24 cellular contexts compared by ENCODE assay signal in the genomic region with DNA sequence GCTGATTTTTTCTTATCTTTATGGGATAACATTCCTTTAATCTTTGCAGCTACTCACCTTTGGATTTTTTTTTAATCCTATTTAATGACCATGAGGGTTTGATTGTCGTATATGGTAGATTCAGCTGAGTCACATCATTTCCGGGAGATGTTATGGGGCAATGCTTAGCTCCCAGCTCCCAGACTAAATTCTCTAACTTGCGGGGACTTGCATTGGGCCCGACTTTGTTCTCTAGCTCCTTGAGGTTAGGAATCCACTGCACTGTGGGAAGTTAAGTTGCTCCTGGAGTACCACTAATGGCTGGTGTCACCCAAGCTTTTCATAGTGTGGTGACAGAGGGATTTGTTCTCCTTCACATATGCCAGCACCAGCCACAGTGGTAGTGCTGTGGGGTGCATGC.
A peak's percentile ranks its signal among the peaks of the same experiment; 100 is the strongest.
DNase-seq lines count a peak whose midpoint lies in the region; ATAC-seq, FAIRE-seq and TF ChIP-seq lines count a peak whose summit lies in the region.
"Had no signal": no experiment of that assay in that cellular context is flagged by ENCODE, and none has a peak within 500 bp of the region (broad histone marks: within the 10 kb centered on the region; RNA-seq: fewer than 3 reads in every experiment).

No MANE protein-coding gene starts in this region.

- POLR2A ChIA-PET in MCF 10A (lab: Yijun Ruan, JAX) (interaction anchor here (0.9 kb wide), 1 partner anchor 34 kb away, joined by 4 read pairs; no protein-coding TSS in a partner anchor), SK-N-SH (lab: Yijun Ruan, JAX) (no interaction called here)

- DNase-seq in MCF 10A (ENCODE audit: unreplicated experiment), result peak; percentile 41
- no peak for DNase-seq in breast epithelium (ENCODE audit: low spot score in 2 of 2)
- peak; percentile 15 for DNase-seq in bronchial epithelial cell (ENCODE audit: low read depth)
- peak; percentile 64 for DNase-seq in epithelial cell of prostate (ENCODE audit: low read depth, low spot score)
- DNase-seq in keratinocyte (ENCODE audit: low read depth, low spot score), result peak; percentile 1
- DNase-seq in aorta, result no peak
- DNase-seq in SK-N-SH, result no peak
- DNase-seq: Caco-2; CD4-positive, CD25-positive, alpha-beta regulatory T cell; DMS153; DND-41; HFFc6 had no signal

- no peaks in the 10 kb centered on the region for H3K79me2 ChIP-seq in keratinocyte (ENCODE audit: control insufficient read depth, insufficient read depth, low read length)
- no peaks in the 10 kb centered on the region for H3K79me2 ChIP-seq in SK-N-SH (ENCODE audit: insufficient read depth)

- CTCF ChIA-PET in MCF 10A (lab: Yijun Ruan, JAX), result interaction anchor here (0.6 to 1.2 kb wide), 2 partner anchors 37 to 870 kb away, joined by 3 read pairs; no protein-coding TSS in a partner anchor
- CTCF ChIA-PET in SK-N-SH (lab: Yijun Ruan, JAX), result no interaction called here

- ATAC-seq in aorta (ENCODE audit: low FRiP score) (no peak), GM19328 (IDR thresholded peaks at IDR 0.05; ENCODE audit: unreplicated experiment) (no peak)
- ATAC-seq: CD8-positive, alpha-beta T cell; GM23338 had no signal

- H3K9ac ChIP-seq in keratinocyte (ENCODE audit: control insufficient read depth, extremely low read depth, insufficient read depth, low read length) (no peak overlapping the region), SK-N-SH (no peak overlapping the region)
- H3K9ac ChIP-seq: BLaER1 had no signal

- no peak overlapping the region for H3K4me3 Mint-ChIP-seq in MCF 10A (ENCODE audit: unreplicated experiment)
- H3K4me3 Mint-ChIP-seq: B cell; CD4-positive, CD25-positive, alpha-beta regulatory T cell; CD8-positive, alpha-beta T cell; GM23338; HFFc6 had no signal

- peak overlapping the region; percentile 42 for H2AFZ ChIP-seq in keratinocyte (ENCODE audit: control insufficient read depth, low read length)
- no peak overlapping the region for H2AFZ ChIP-seq in SK-N-SH (ENCODE audit: low read depth)
- H2AFZ ChIP-seq: GM23338 had no signal

- H3K9me3 ChIP-seq in breast epithelium, result peaks cover 6 to 13% of the 10 kb centered on the region in 2 donors
- H3K9me3 ChIP-seq in keratinocyte (ENCODE audit: control insufficient read depth, low read depth, low read length), result no peaks in the 10 kb centered on the region
- H3K9me3 ChIP-seq in aorta (ENCODE audit: control insufficient read depth, low read length), result peaks cover 1% of the 10 kb centered on the region
- no peaks in the 10 kb centered on the region for H3K9me3 ChIP-seq in SK-N-SH
- H3K9me3 ChIP-seq: Caco-2, HAP-1 had no signal

- WGBS in aorta, 2 donors, result 93 to 97% methylated on average over 4 of the region's 4 CpGs
- 47% methylated on average over 4 of the region's 4 CpGs for WGBS in SK-N-SH (ENCODE audit: low lambda C conversion rate)

- no peaks in the 10 kb centered on the region for H3K4me1 ChIP-seq in breast epithelium
- peaks cover 5% of the 10 kb centered on the region for H3K4me1 ChIP-seq in keratinocyte (ENCODE audit: control insufficient read depth, extremely low read depth, insufficient read depth, low read length)
- no peaks in the 10 kb centered on the region for H3K4me1 ChIP-seq in aorta (ENCODE audit: control insufficient read depth in 1 of 2, insufficient read depth in 2 of 2, low read length in 2 of 2)
- no peaks in the 10 kb centered on the region for H3K4me1 ChIP-seq in SK-N-SH (ENCODE audit: control insufficient read depth in 1 of 2, insufficient read depth in 2 of 2, low read depth in 1 of 2, low read length in 1 of 2)
- H3K4me1 ChIP-seq: Caco-2, HAP-1 had no signal

- TF ChIP-seq EP300 in SK-N-SH (IDR thresholded peaks at IDR 0.05; ENCODE audit: borderline replicate concordance in 1 of 2, low read depth in 1 of 2, low read length in 1 of 2), result no peak

- no peak for FAIRE-seq in bronchial epithelial cell (lab: Jason Lieb, UNC)
- FAIRE-seq in keratinocyte (lab: Jason Lieb, UNC), result no peak
- FAIRE-seq: A204.1, G401.6, GM12892, H54 had no signal

- no peaks in the 10 kb centered on the region for H3F3A ChIP-seq in SK-N-SH (replicated peaks; ENCODE audit: insufficient read depth)

- intact Hi-C loops in MCF 10A (cut with micrococcal nuclease), result no loop called here
- intact Hi-C loops in breast epithelium (cut with DNase I; ENCODE audit: low total_unique reads), result loop anchor here (2.0 kb wide), 1 partner anchor 17 kb away; no protein-coding TSS in a partner anchor
- intact Hi-C loops in aorta (cut with DNase I), result no loop called here

- no peaks in the 10 kb centered on the region for H3K4me1 Mint-ChIP-seq in MCF 10A (ENCODE audit: insufficient read depth, unreplicated experiment)
- H3K4me1 Mint-ChIP-seq: B cell; CD4-positive, CD25-positive, alpha-beta regulatory T cell; GM23338 had no signal

- TF ChIP-seq CTCF in MCF 10A (IDR thresholded peaks at IDR 0.05; ENCODE audit: unreplicated experiment) (no peak), breast epithelium (IDR thresholded peaks at IDR 0.05) (no peak), bronchial epithelial cell (IDR thresholded peaks at IDR 0.05; ENCODE audit: insufficient read depth, low read length, severe bottlenecking) (no peak), keratinocyte (optimal IDR thresholded peaks at IDR 0.05 in 1 of 3, IDR thresholded peaks at IDR 0.05 in 1 of 3, conservative IDR thresholded peaks at IDR 0.05 in 1 of 3; ENCODE audit: extremely low read depth in 1 of 3, insufficient read depth in 2 of 3, low read length in 3 of 3) (no peak), SK-N-SH (IDR thresholded peaks at IDR 0.05) (no peak)

- no peaks in the 10 kb centered on the region for H4K20me1 ChIP-seq in keratinocyte (ENCODE audit: control insufficient read depth, extremely low read depth, insufficient read depth, low read length)
- H4K20me1 ChIP-seq in SK-N-SH (ENCODE audit: insufficient read depth), result no peaks in the 10 kb centered on the region
- H4K20me1 ChIP-seq: BLaER1 had no signal

- H3K9me2 ChIP-seq in SK-N-SH, result no peaks in the 10 kb centered on the region

- peak overlapping the region; percentile 22 for H3K4me2 ChIP-seq in keratinocyte (ENCODE audit: control insufficient read depth, extremely low read depth, insufficient read depth, low read depth, low read length)
- no peak overlapping the region for H3K4me2 ChIP-seq in SK-N-SH
- H3K4me2 ChIP-seq: BLaER1, GM23338 had no signal

- H3K27me3 ChIP-seq in breast epithelium (no peaks in the 10 kb centered on the region), bronchial epithelial cell (ENCODE audit: control insufficient read depth, insufficient read depth, low read length) (no peaks in the 10 kb centered on the region), keratinocyte (ENCODE audit: control insufficient read depth, extremely low read depth, insufficient read depth, low read length) (no peaks in the 10 kb centered on the region), aorta (ENCODE audit: control insufficient read depth in 1 of 2, insufficient read depth in 2 of 2, low read length in 1 of 2) (no peaks in the 10 kb centered on the region), SK-N-SH (ENCODE audit: insufficient read depth) (no peaks in the 10 kb centered on the region)
- H3K27me3 ChIP-seq: BLaER1 had no signal

- no TSS peak for BruUV-seq in MCF 10A (replicated peaks; lab: Mats Ljungman, UMichigan)

- no peaks in the 10 kb centered on the region for H3K36me3 ChIP-seq in breast epithelium
- no peaks in the 10 kb centered on the region for H3K36me3 ChIP-seq in bronchial epithelial cell (ENCODE audit: control insufficient read depth, insufficient read depth, low read length)
- H3K36me3 ChIP-seq in keratinocyte (ENCODE audit: control insufficient read depth in 2 of 2, extremely low read depth in 1 of 2, insufficient read depth in 2 of 2, low read length in 2 of 2), result no peaks in the 10 kb centered on the region
- H3K36me3 ChIP-seq in aorta (ENCODE audit: control insufficient read depth in 1 of 2, insufficient read depth in 2 of 2, low read length in 1 of 2), result no peaks in the 10 kb centered on the region
- no peaks in the 10 kb centered on the region for H3K36me3 ChIP-seq in SK-N-SH (replicated peaks in 1 of 2; ENCODE audit: control insufficient read depth in 1 of 2, insufficient read depth in 2 of 2, low read length in 1 of 2)
- H3K36me3 ChIP-seq: BLaER1, HAP-1 had no signal

- H3K9me3 Mint-ChIP-seq in MCF 10A (ENCODE audit: unreplicated experiment), result peaks cover 24% of the 10 kb centered on the region

- H3K27me3 Mint-ChIP-seq in MCF 10A (ENCODE audit: insufficient read depth, unreplicated experiment), result no peaks in the 10 kb centered on the region
- H3K27me3 Mint-ChIP-seq: B cell; CD4-positive, CD25-positive, alpha-beta regulatory T cell had no signal

- TF ChIP-seq RAD21 in SK-N-SH (IDR thresholded peaks at IDR 0.05; ENCODE audit: low read length), result no peak

- dilution Hi-C loops in keratinocyte (cut with MboI; ENCODE audit: extremely low pct_ligation_motif_present, low sequenced_read_pairs), result no loop called here

- H3K9me1 ChIP-seq in keratinocyte (ENCODE audit: control insufficient read depth, extremely low read depth, insufficient read depth, low read length), result no peaks in the 10 kb centered on the region

- H3K27ac ChIP-seq in breast epithelium (no peak overlapping the region), epithelial cell of prostate (peak overlapping the region; percentile 30), keratinocyte (ENCODE audit: control insufficient read depth, insufficient read depth, low read length) (no peak overlapping the region), aorta (ENCODE audit: low read depth in 1 of 2, low read length in 2 of 2) (no peak overlapping the region), SK-N-SH (ENCODE audit: low read depth in 2 of 2, low read length in 1 of 2) (no peak overlapping the region)
- H3K27ac ChIP-seq: 22Rv1, BLaER1, C4-2B had no signal

- no peak overlapping the region for H3K27ac Mint-ChIP-seq in MCF 10A (ENCODE audit: low read depth, unreplicated experiment)
- H3K27ac Mint-ChIP-seq: B cell; CD4-positive, CD25-positive, alpha-beta regulatory T cell; CD8-positive, alpha-beta T cell; GM23338; HFFc6 had no signal

- H3K4me3 ChIP-seq in breast epithelium (no peak overlapping the region), bronchial epithelial cell (ENCODE audit: low read depth, low read length) (no peak overlapping the region), keratinocyte (ENCODE audit: control insufficient read depth in 2 of 3, extremely low read depth in 1 of 3, insufficient read depth in 2 of 3, low read depth in 1 of 3, low read length in 3 of 3) (no peak overlapping the region), aorta (ENCODE audit: low read length in 2 of 2) (no peak overlapping the region), SK-N-SH (ENCODE audit: low read depth in 2 of 2, low read length in 1 of 2) (no peak overlapping the region)
- H3K4me3 ChIP-seq: BLaER1, GM23338, HAP-1 had no signal

- TF ChIP-seq POLR2A in breast epithelium (IDR thresholded peaks at IDR 0.05), result no peak

- H3K36me3 Mint-ChIP-seq in MCF 10A (ENCODE audit: insufficient read depth, unreplicated experiment), result no peaks in the 10 kb centered on the region
- H3K36me3 Mint-ChIP-seq: CD4-positive, CD25-positive, alpha-beta regulatory T cell; CD8-positive, alpha-beta T cell had no signal

TF ChIP-seq in SK-N-SH, 30 proteins besides CTCF, POLR2A, EP300 and RAD21 (continues in another document):
- TF ChIP-seq MXI1 (IDR thresholded peaks at IDR 0.05; ENCODE audit: low read depth, low read length) (no peak), NRF1 (IDR thresholded peaks at IDR 0.05; ENCODE audit: low read depth, low read length) (no peak), FOXJ3 (CRISPR knock-in tag; IDR thresholded peaks at IDR 0.05) (no peak)

Comparison
In these comparisons a context has a peak if more than half of its experiments do, and no peak if none do; other contexts are left out.
1. DNase-seq: peak in MCF 10A (single experiment), bronchial epithelial cell (single experiment), epithelial cell of prostate (single experiment) and keratinocyte (single experiment); none in breast epithelium (0 of 2), aorta (0 of 2) and SK-N-SH (single experiment).